In the genomic region with DNA sequence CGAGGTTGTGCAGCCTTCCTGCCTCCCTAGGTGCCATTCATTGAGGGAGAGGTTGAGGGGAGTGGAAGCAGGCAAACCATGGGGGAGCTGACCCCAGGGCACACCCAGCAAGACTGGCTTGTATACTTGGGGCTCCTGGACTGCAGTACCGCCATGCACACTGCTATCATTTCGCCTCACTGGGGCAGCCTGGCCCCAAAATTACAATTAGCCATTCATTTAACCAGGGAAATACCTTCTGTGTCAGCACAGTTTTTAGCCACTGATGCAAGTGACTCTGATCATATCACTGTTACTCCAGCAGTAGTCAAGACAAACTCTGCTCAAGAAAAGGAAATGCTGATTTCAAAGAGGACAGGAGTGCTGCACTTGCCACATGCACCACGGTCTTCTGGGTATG, we compare ENCODE assay signal across 11 cellular contexts.
"Had no signal": no experiment of that assay in that cellular context is flagged by ENCODE, and none has a peak within 500 bp of the region (broad histone marks: within the 10 kb centered on the region; RNA-seq: fewer than 3 reads in every experiment).

No MANE protein-coding gene starts in this region.

- H3K4me3 ChIP-seq: thoracic aorta had no signal

- H3K27me3 Mint-ChIP-seq: activated CD4-positive, alpha-beta memory T cell treated with anti-CD3 and anti-CD28 coated beads, Interleukin-2, amount 10 ng/mL, durations not matched to agents 7 days and 5 days; stimulated activated naive CD8-positive, alpha-beta T cell treated with anti-CD3 and anti-CD28 coated beads, Interleukin-15, amount 100 ng/mL, for 72 hours had no signal

- H3K36me3 ChIP-seq: thoracic aorta had no signal

- H3K4me1 Mint-ChIP-seq: activated CD4-positive, alpha-beta memory T cell treated with anti-CD3 and anti-CD28 coated beads, Interleukin-2, amount 10 ng/mL, durations not matched to agents 7 days and 5 days had no signal

- H3K27ac Mint-ChIP-seq: activated CD4-positive, alpha-beta memory T cell treated with anti-CD3 and anti-CD28 coated beads, Interleukin-2, amount 10 ng/mL, durations not matched to agents 7 days and 5 days; activated naive CD4-positive, alpha-beta T cell treated with anti-CD3 and anti-CD28 coated beads, Interleukin-2, amount 50 U/mL, for 72 hours; stimulated activated naive CD8-positive, alpha-beta T cell treated with anti-CD3 and anti-CD28 coated beads, Interleukin-15, amount 100 ng/mL, for 72 hours had no signal

- DNase-seq: activated CD4-positive, alpha-beta memory T cell treated with anti-CD3 and anti-CD28 coated beads, Interleukin-2, amount 10 ng/mL, durations not matched to agents 7 days and 5 days; activated effector memory CD4-positive, alpha-beta T cell treated with Interleukin-2 at 50 U/mL for 16 hours; activated T-cell treated with anti-CD3 and anti-CD28 coated beads, Interleukin-2, amount 50 U/mL, for 4 hours; islet precursor cell; midbrain; right cardiac atrium; small intestine; stimulated activated naive CD8-positive, alpha-beta T cell treated with anti-CD3 and anti-CD28 coated beads, Interleukin-15, amount 100 ng/mL, for 72 hours had no signal

- H3K27ac ChIP-seq: thoracic aorta had no signal

- H3K4me3 Mint-ChIP-seq: activated CD4-positive, alpha-beta memory T cell treated with anti-CD3 and anti-CD28 coated beads, Interleukin-2, amount 10 ng/mL, durations not matched to agents 7 days and 5 days; activated T-cell treated with anti-CD3 and anti-CD28 coated beads, Interleukin-2, amount 50 U/mL, for 4 hours; stimulated activated naive CD8-positive, alpha-beta T cell treated with anti-CD3 and anti-CD28 coated beads, Interleukin-15, amount 100 ng/mL, for 72 hours had no signal

- H3K9me3 ChIP-seq: thoracic aorta had no signal

- ATAC-seq: activated naive CD4-positive, alpha-beta T cell treated with anti-CD3 and anti-CD28 coated beads, Interleukin-2, amount 50 U/mL, for 72 hours; activated T-cell treated with anti-CD3 and anti-CD28 coated beads, Interleukin-2, amount 50 U/mL, for 4 hours; esophagus mucosa; right cardiac atrium; stimulated activated naive CD8-positive, alpha-beta T cell treated with anti-CD3 and anti-CD28 coated beads, Interleukin-15, amount 100 ng/mL, for 72 hours had no signal
